ENCODE assay signal across 1 cellular context in genomic region chr17:55295411-55296170, GRCh38.
TF ChIP-seq lines count a peak whose summit lies in the region.

No MANE protein-coding gene starts in this region.

TF ChIP-seq in HepG2, 621 proteins besides CTCF, POLR2A, EP300 and RAD21 (continued from another document and continues in another):
- TF ChIP-seq ZNF639 (CRISPR knock-in tag; conservative IDR thresholded peaks at IDR 0.05) (no peak), ZNF597 (CRISPR knock-in tag; IDR thresholded peaks at IDR 0.05) (no peak), ZNF124 (CRISPR knock-in tag; IDR thresholded peaks at IDR 0.05) (peak; percentile 34; the same call in 1 of the 2 replicates), HDAC1 (CRISPR knock-in tag; IDR thresholded peaks at IDR 0.05) (peak; percentile 45; the same call in 1 of the 2 replicates), TBX3 (IDR thresholded peaks at IDR 0.05; ENCODE audit: borderline replicate concordance) (no peak), NONO (IDR thresholded peaks at IDR 0.05) (no peak), NONO (CRISPR knock-in tag; conservative IDR thresholded peaks at IDR 0.05) (0 out of 2 replicates have a peak, but pooled peaks have one; percentile 3), AGO2 (optimal IDR thresholded peaks at IDR 0.05; ENCODE audit: low read depth, low read length) (peak; percentile 81), ZNF280D (CRISPR knock-in tag; IDR thresholded peaks at IDR 0.05) (peak; percentile 48; the same call in 1 of the 2 replicates), NFKB2 (CRISPR knock-in tag; IDR thresholded peaks at IDR 0.05; ENCODE audit: borderline replicate concordance) (0 out of 2 replicates have a peak, but pooled peaks have one; percentile 25), CSRNP1 (CRISPR knock-in tag; IDR thresholded peaks at IDR 0.05) (peak; percentile 75; the same call in 1 of the 2 replicates), ZNF691 (CRISPR knock-in tag; IDR thresholded peaks at IDR 0.05; ENCODE audit: borderline replicate concordance, low read depth) (0 out of 2 replicates have a peak, but pooled peaks have one; percentile 42), ZNF24 (IDR thresholded peaks at IDR 0.05) (0 out of 2 replicates have a peak, but pooled peaks have one; percentile 35), ISL2 (CRISPR knock-in tag; IDR thresholded peaks at IDR 0.05) (0 out of 2 replicates have a peak, but pooled peaks have one; percentile 42), ZNF777 (CRISPR knock-in tag; IDR thresholded peaks at IDR 0.05) (0 out of 2 replicates have a peak, but pooled peaks have one; percentile 45), ZMAT5 (CRISPR knock-in tag; IDR thresholded peaks at IDR 0.05; ENCODE audit: borderline replicate concordance, low read depth) (no peak), PAF1 (CRISPR knock-in tag; IDR thresholded peaks at IDR 0.05) (peak; percentile 73), ZMYM4 (CRISPR knock-in tag; IDR thresholded peaks at IDR 0.05) (peak; percentile 10; the same call in 1 of the 2 replicates), TGIF2 (CRISPR knock-in tag; IDR thresholded peaks at IDR 0.05) (peak; percentile 88), MEF2D (CRISPR knock-in tag; IDR thresholded peaks at IDR 0.05) (0 out of 2 replicates have a peak, but pooled peaks have one; percentile 64), KLF15 (CRISPR knock-in tag; IDR thresholded peaks at IDR 0.05; ENCODE audit: borderline replicate concordance) (no peak), SNAPC2 (CRISPR knock-in tag; IDR thresholded peaks at IDR 0.05) (peak; percentile 68; the same call in 1 of the 2 replicates), NR2F6 (IDR thresholded peaks at IDR 0.05) (peak; percentile 14; the same call in 1 of the 2 replicates), NR2F6 (CRISPR knock-in tag; IDR thresholded peaks at IDR 0.05) (no peak), RXRA (CRISPR knock-in tag; IDR thresholded peaks at IDR 0.05) (0 out of 2 replicates have a peak, but pooled peaks have one; percentile 38), FOXO1 (CRISPR knock-in tag; IDR thresholded peaks at IDR 0.05) (peak; percentile 11; the same call in 1 of the 2 replicates), ARID5B (CRISPR knock-in tag; IDR thresholded peaks at IDR 0.05) (peak; percentile 48; the same call in 1 of the 2 replicates), ZNF362 (CRISPR knock-in tag; IDR thresholded peaks at IDR 0.05; ENCODE audit: borderline replicate concordance) (no peak), ZNF292 (CRISPR knock-in tag; IDR thresholded peaks at IDR 0.05; ENCODE audit: borderline replicate concordance, low read depth) (no peak), TBX2 (CRISPR knock-in tag; IDR thresholded peaks at IDR 0.05; ENCODE audit: borderline replicate concordance) (peak; percentile 59), AHR (CRISPR knock-in tag; IDR thresholded peaks at IDR 0.05) (peak; percentile 61; the same call in 1 of the 2 replicates), HMG20B (CRISPR knock-in tag; conservative IDR thresholded peaks at IDR 0.05) (0 out of 2 replicates have a peak, but pooled peaks have one; percentile 30), ZC3H4 (CRISPR knock-in tag; IDR thresholded peaks at IDR 0.05; ENCODE audit: borderline replicate concordance) (peak; percentile 69; the same call in 1 of the 2 replicates), ZFP90 (CRISPR knock-in tag; IDR thresholded peaks at IDR 0.05; ENCODE audit: borderline replicate concordance) (0 out of 2 replicates have a peak, but pooled peaks have one; percentile 30), ZBTB38 (CRISPR knock-in tag; IDR thresholded peaks at IDR 0.05) (peak; percentile 79), ZNF263 (CRISPR knock-in tag; IDR thresholded peaks at IDR 0.05) (0 out of 2 replicates have a peak, but pooled peaks have one; percentile 20), NR2C2 (CRISPR knock-in tag; IDR thresholded peaks at IDR 0.05; ENCODE audit: borderline replicate concordance) (peak; percentile 20; the same call in 1 of the 2 replicates), ERF (CRISPR knock-in tag; IDR thresholded peaks at IDR 0.05) (peak; percentile 49; the same call in 1 of the 2 replicates), ZBTB20 (CRISPR knock-in tag; IDR thresholded peaks at IDR 0.05; ENCODE audit: borderline replicate concordance, low read depth) (peak; percentile 51; the same call in 1 of the 2 replicates), ONECUT2 (CRISPR knock-in tag; IDR thresholded peaks at IDR 0.05) (0 out of 2 replicates have a peak, but pooled peaks have one; percentile 27), MIER3 (CRISPR knock-in tag; IDR thresholded peaks at IDR 0.05; ENCODE audit: borderline replicate concordance) (no peak), ZNF543 (CRISPR knock-in tag; IDR thresholded peaks at IDR 0.05) (peak; percentile 47; the same call in 1 of the 2 replicates), ARNTL (CRISPR knock-in tag; IDR thresholded peaks at IDR 0.05) (peak; percentile 80), ZNF572 (CRISPR knock-in tag; IDR thresholded peaks at IDR 0.05) (peak; percentile 89; the same call in 1 of the 2 replicates), HIC2 (CRISPR knock-in tag; IDR thresholded peaks at IDR 0.05; ENCODE audit: low read depth) (peak; percentile 64; the same call in 1 of the 2 replicates), SIX4 (CRISPR knock-in tag; IDR thresholded peaks at IDR 0.05) (peak; percentile 5; the same call in 1 of the 2 replicates), ELF1 (CRISPR knock-in tag; IDR thresholded peaks at IDR 0.05) (no peak), HOXA9 (CRISPR knock-in tag; IDR thresholded peaks at IDR 0.05; ENCODE audit: borderline replicate concordance) (no peak), ATF4 (CRISPR knock-in tag; IDR thresholded peaks at IDR 0.05) (peak; percentile 38 to 43; a peak in 1 of 4 replicates), ZNF256 (CRISPR knock-in tag; conservative IDR thresholded peaks at IDR 0.05) (peak; percentile 29; the same call in 1 of the 2 replicates)
